8 cellular contexts compared by ENCODE assay signal in the genomic region with DNA sequence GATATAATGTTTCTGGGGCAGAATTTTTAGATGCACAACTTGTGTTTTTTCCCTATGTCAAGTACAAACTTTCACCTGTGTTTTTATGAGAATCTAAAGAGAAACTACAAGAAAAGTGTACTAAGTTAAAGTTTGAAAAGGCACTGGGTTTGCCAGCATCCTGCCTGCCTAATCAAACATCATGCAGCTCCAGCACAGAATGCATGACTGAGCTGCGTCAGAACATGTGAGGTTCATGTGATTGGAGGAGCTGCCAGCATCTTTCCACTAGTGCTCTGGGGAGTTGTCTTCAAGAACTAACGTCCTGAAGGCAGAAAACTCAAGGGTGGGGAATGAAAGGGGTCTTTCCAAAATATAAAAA. TPM values are rescaled to one million over a fixed set of nuclear protein-coding genes. Genes with fewer than 3 reads are reported as not detected.
A peak's percentile ranks its signal among the peaks of the same experiment; 100 is the strongest.
DNase-seq lines count a peak whose midpoint lies in the region; ATAC-seq and TF ChIP-seq lines count a peak whose summit lies in the region.

No MANE protein-coding gene starts in this region.

- peaks cover 69% of the 10 kb centered on the region for H3K4me1 Mint-ChIP-seq in activated T-helper 2 cell treated with anti-CD3 and anti-CD28 coated beads, Interferon-gamma antibody, Interleukin-2, Interleukin-4, amounts not matched to agents 10 μg/mL and 5 μg/mL and 100 μg/mL, durations not matched to agents 14 hours and 24 hours and 36 hours (ENCODE audit: low read depth)
- no peaks in the 10 kb centered on the region for H3K4me1 Mint-ChIP-seq in Calu3 (ENCODE audit: low read depth, unreplicated experiment)

- H3K27ac Mint-ChIP-seq in activated T-helper 2 cell treated with anti-CD3 and anti-CD28 coated beads, Interferon-gamma antibody, Interleukin-2, Interleukin-4, amounts not matched to agents 10 μg/mL and 5 μg/mL and 100 μg/mL, durations not matched to agents 14 hours and 24 hours and 36 hours, result peak overlapping the region; percentile 88
- no peak overlapping the region for H3K27ac Mint-ChIP-seq in Calu3 (ENCODE audit: unreplicated experiment)

- no TSS peak for BruUV-seq in Calu3 (replicated peaks; lab: Mats Ljungman, UMichigan)

- CTCF ChIA-PET in Calu3 (lab: Charles Lee), result interaction anchor here (1.0 kb wide), 1 partner anchor 133 kb away, joined by 3 read pairs; the partner anchor contains the start of gene CD274

- peak; percentile 15 for DNase-seq in Ammon's horn (ENCODE audit: low spot score)
- peak; percentile 46 for DNase-seq in activated T-helper 2 cell treated with anti-CD3 and anti-CD28 coated beads, Interferon-gamma antibody, Interleukin-2, Interleukin-4, amounts not matched to agents 10 μg/mL and 5 μg/mL and 100 μg/mL, durations not matched to agents 14 hours and 24 hours and 36 hours (ENCODE audit: low spot score)
- DNase-seq in left lobe of liver (ENCODE audit: low spot score), result no peak
- no peak for DNase-seq in NCI-H1092 treated with DMSO at 0.1 percent for 48 hours (lab: John Stamatoyannopoulos, UW)
- no peak for DNase-seq in NCI-H128 (lab: John Stamatoyannopoulos, UW; ENCODE audit: unreplicated experiment)
- no peak for DNase-seq in Calu3

- H3K9me3 Mint-ChIP-seq in activated T-helper 2 cell treated with anti-CD3 and anti-CD28 coated beads, Interferon-gamma antibody, Interleukin-2, Interleukin-4, amounts not matched to agents 10 μg/mL and 5 μg/mL and 100 μg/mL, durations not matched to agents 14 hours and 24 hours and 36 hours, result peaks cover 8% of the 10 kb centered on the region
- no peaks in the 10 kb centered on the region for H3K9me3 Mint-ChIP-seq in Calu3 (ENCODE audit: low read depth, unreplicated experiment)

- no peaks in the 10 kb centered on the region for H3K27me3 Mint-ChIP-seq in activated T-helper 2 cell treated with anti-CD3 and anti-CD28 coated beads, Interferon-gamma antibody, Interleukin-2, Interleukin-4, amounts not matched to agents 10 μg/mL and 5 μg/mL and 100 μg/mL, durations not matched to agents 14 hours and 24 hours and 36 hours (ENCODE audit: low read depth)
- no peaks in the 10 kb centered on the region for H3K27me3 Mint-ChIP-seq in Calu3 (ENCODE audit: unreplicated experiment)

- no peak overlapping the region for H3K4me3 Mint-ChIP-seq in activated T-helper 2 cell treated with anti-CD3 and anti-CD28 coated beads, Interferon-gamma antibody, Interleukin-2, Interleukin-4, amounts not matched to agents 10 μg/mL and 5 μg/mL and 100 μg/mL, durations not matched to agents 14 hours and 24 hours and 36 hours (ENCODE audit: low read depth)
- H3K4me3 Mint-ChIP-seq in Calu3 (ENCODE audit: low read depth, unreplicated experiment), result no peak overlapping the region

- intact Hi-C loops in activated T-helper 2 cell treated with anti-CD3 and anti-CD28 coated beads, Interferon-gamma antibody, Interleukin-2, Interleukin-4, amounts not matched to agents 10 μg/mL and 5 μg/mL and 100 μg/mL, durations not matched to agents 14 hours and 24 hours and 36 hours (cut with micrococcal nuclease), result loop anchor here (1.0 kb wide), 1 partner anchor 132 kb away; no protein-coding TSS in a partner anchor
- intact Hi-C loops in Calu3 (cut with micrococcal nuclease; ENCODE audit: unreplicated experiment), result no loop called here

- peak; percentile 53 for ATAC-seq in GM19372 (IDR thresholded peaks at IDR 0.05; ENCODE audit: low read depth, unreplicated experiment)
- ATAC-seq in HG03354 (IDR thresholded peaks at IDR 0.05; ENCODE audit: poor library complexity, severe bottlenecking, unreplicated experiment), result peak; percentile 71
- ATAC-seq in left lobe of liver, result peak; percentile 60

- H3K36me3 Mint-ChIP-seq in activated T-helper 2 cell treated with anti-CD3 and anti-CD28 coated beads, Interferon-gamma antibody, Interleukin-2, Interleukin-4, amounts not matched to agents 10 μg/mL and 5 μg/mL and 100 μg/mL, durations not matched to agents 14 hours and 24 hours and 36 hours (ENCODE audit: low read depth), result peaks cover 11% of the 10 kb centered on the region
- H3K36me3 Mint-ChIP-seq in Calu3 (ENCODE audit: insufficient read depth, unreplicated experiment), result no peaks in the 10 kb centered on the region

- TF ChIP-seq CTCF in Calu3 (IDR thresholded peaks at IDR 0.05; ENCODE audit: unreplicated experiment), result no peak

RNA-seq across cellular contexts. Expression of gene RIC1, which starts 46.1 kb away (rescaled TPM):
- total RNA-seq in activated T-helper 2 cell treated with anti-CD3 and anti-CD28 coated beads, Interferon-gamma antibody, Interleukin-2, Interleukin-4, amounts not matched to agents 10 μg/mL and 5 μg/mL and 100 μg/mL, durations not matched to agents 14 hours and 24 hours and 36 hours, result 21.5 and 22.1 TPM in 2 replicates
- total RNA-seq in left lobe of liver, result 9.4 TPM
- total RNA-seq in Calu3 (2022), result 10.9 and 11.4 TPM in 2 replicates

Comparison
In these comparisons a context has a peak if more than half of its experiments do, and no peak if none do; other contexts are left out.
1. DNase-seq: peak in Ammon's horn (single experiment) and activated T-helper 2 cell treated with anti-CD3 and anti-CD28 coated beads, Interferon-gamma antibody, Interleukin-2, Interleukin-4, amounts not matched to agents 10 μg/mL and 5 μg/mL and 100 μg/mL, durations not matched to agents 14 hours and 24 hours and 36 hours (single experiment); none in left lobe of liver (single experiment), NCI-H1092 treated with DMSO at 0.1 percent for 48 hours (single experiment), NCI-H128 (single experiment) and Calu3 (single experiment).
2. Peak in every context shown above with its lines, with median percentiles within 50 percentile points of each other: ATAC-seq.